ENCODE assay signal across 16 cellular contexts in the genomic region with DNA sequence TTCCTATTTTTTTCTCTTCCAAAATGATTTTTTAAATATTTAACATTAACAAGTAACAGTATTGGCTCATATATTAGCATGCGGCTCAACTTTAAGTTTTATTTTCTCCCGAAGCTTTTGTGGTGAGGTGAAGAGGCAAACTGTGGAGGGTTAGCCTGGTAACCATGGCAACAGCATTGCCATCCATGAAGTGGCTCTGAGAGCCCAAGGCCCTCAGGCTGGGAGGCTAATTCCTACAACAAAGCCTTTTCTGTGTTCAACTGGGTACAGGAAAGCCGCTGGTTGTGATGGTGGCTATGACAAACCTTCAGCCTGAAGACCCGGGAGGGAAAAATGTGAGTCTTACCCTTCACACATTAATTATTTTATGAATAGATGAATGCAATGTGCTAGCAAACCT. TPM values are rescaled to one million over a fixed set of nuclear protein-coding genes. Genes with fewer than 3 reads are reported as not detected.
DNase-seq lines count a peak whose midpoint lies in the region; ATAC-seq and TF ChIP-seq lines count a peak whose summit lies in the region.
"Had no signal": no experiment of that assay in that cellular context is flagged by ENCODE, and none has a peak within 500 bp of the region (broad histone marks: within the 10 kb centered on the region; RNA-seq: fewer than 3 reads in every experiment).

No MANE protein-coding gene starts in this region.

- ATAC-seq in GM19351 (IDR thresholded peaks at IDR 0.05; ENCODE audit: unreplicated experiment) (no peak), gastrocnemius medialis (no peak)

- H3K27ac ChIP-seq in endodermal cell (ENCODE audit: low read depth, low read length) (peak overlapping the region; percentile 86), gastrocnemius medialis (no peak overlapping the region)
- H3K27ac ChIP-seq: skin epidermis had no signal

- H3K36me3 ChIP-seq in endodermal cell (ENCODE audit: control insufficient read depth, insufficient read depth, low read length) (no peaks in the 10 kb centered on the region), gastrocnemius medialis (no peaks in the 10 kb centered on the region)

- in situ Hi-C loops in gastrocnemius medialis (cut with MboI; ENCODE audit: low sequenced_read_pairs in 4 of 4): no loop called here

- H3K9ac ChIP-seq in endodermal cell (ENCODE audit: extremely low read depth, low read length, poor library complexity, severe bottlenecking): no peak overlapping the region

- H3K36me3 Mint-ChIP-seq in endodermal cell (ENCODE audit: low read depth): peaks cover 5% of the 10 kb centered on the region
- H3K36me3 Mint-ChIP-seq: naive B cell had no signal

- intact Hi-C loops in gastrocnemius medialis (cut with DNase I; ENCODE audit: low total_unique reads): no loop called here

- no peak overlapping the region for H3K4me3 Mint-ChIP-seq in endodermal cell
- H3K4me3 Mint-ChIP-seq: activated CD4-positive, alpha-beta memory T cell treated with anti-CD3 and anti-CD28 coated beads, Interleukin-2, amount 10 ng/mL, durations not matched to agents 7 days and 5 days; naive B cell had no signal

- H3K4me1 Mint-ChIP-seq in endodermal cell: no peaks in the 10 kb centered on the region
- H3K4me1 Mint-ChIP-seq: activated CD4-positive, alpha-beta memory T cell treated with anti-CD3 and anti-CD28 coated beads, Interleukin-2, amount 10 ng/mL, durations not matched to agents 7 days and 5 days; naive B cell had no signal

- H3K9me3 Mint-ChIP-seq in endodermal cell: peaks cover 19% of the 10 kb centered on the region
- H3K9me3 Mint-ChIP-seq: activated CD4-positive, alpha-beta memory T cell treated with anti-CD3 and anti-CD28 coated beads, Interleukin-2, amount 10 ng/mL, durations not matched to agents 7 days and 5 days had no signal

- H3K27ac Mint-ChIP-seq in endodermal cell: no peak overlapping the region
- H3K27ac Mint-ChIP-seq: activated CD4-positive, alpha-beta memory T cell treated with anti-CD3 and anti-CD28 coated beads, Interleukin-2, amount 10 ng/mL, durations not matched to agents 7 days and 5 days; naive B cell had no signal

- no peak overlapping the region for H3K4me3 ChIP-seq in endodermal cell (ENCODE audit: low read length)
- H3K4me3 ChIP-seq in gastrocnemius medialis: no peak overlapping the region
- H3K4me3 ChIP-seq: skin epidermis had no signal

- peaks cover 9% of the 10 kb centered on the region for H3K9me3 ChIP-seq in endodermal cell (ENCODE audit: control insufficient read depth, low read length)
- no peaks in the 10 kb centered on the region for H3K9me3 ChIP-seq in gastrocnemius medialis

- TF ChIP-seq POLR2A in gastrocnemius medialis (IDR thresholded peaks at IDR 0.05): no peak

- H3K27me3 Mint-ChIP-seq in endodermal cell (ENCODE audit: insufficient read depth): no peaks in the 10 kb centered on the region
- H3K27me3 Mint-ChIP-seq: activated CD4-positive, alpha-beta memory T cell treated with anti-CD3 and anti-CD28 coated beads, Interleukin-2, amount 10 ng/mL, durations not matched to agents 7 days and 5 days had no signal

- DNase-seq in M059J (ENCODE audit: low read depth): peak; percentile 50
- DNase-seq in NCI-H2196 (lab: John Stamatoyannopoulos, UW; ENCODE audit: unreplicated experiment): peak; percentile 76
- DNase-seq in endodermal cell: no peak
- peak; percentile 67 for DNase-seq in pons (ENCODE audit: low spot score)
- DNase-seq in gastrocnemius medialis: no peak
- DNase-seq in activated T-cell treated with anti-CD3 and anti-CD28 coated beads, Interleukin-2, amount 50 U/mL, for 48 hours: no peak
- DNase-seq: activated CD4-positive, alpha-beta memory T cell treated with anti-CD3 and anti-CD28 coated beads, Interleukin-2, amount 10 ng/mL, durations not matched to agents 7 days and 5 days; activated gamma-delta T cell; effector CD8-positive, alpha-beta T cell; foreskin fibroblast; GF-D8; naive B cell; NCI-H2081; T1000 had no signal

- H3K27me3 ChIP-seq in endodermal cell (ENCODE audit: control insufficient read depth, insufficient read depth, low read length, poor library complexity, severe bottlenecking) (no peaks in the 10 kb centered on the region), gastrocnemius medialis (no peaks in the 10 kb centered on the region)

- no peaks in the 10 kb centered on the region for H3K4me1 ChIP-seq in endodermal cell (ENCODE audit: control insufficient read depth, insufficient read depth, low read length)
- H3K4me1 ChIP-seq in gastrocnemius medialis: no peaks in the 10 kb centered on the region

- no peak for TF ChIP-seq CTCF in endodermal cell (conservative IDR thresholded peaks at IDR 0.05)
- no peak for TF ChIP-seq CTCF in gastrocnemius medialis (IDR thresholded peaks at IDR 0.05 in 4 of 5, conservative IDR thresholded peaks at IDR 0.05 in 1 of 5)

- WGBS in endodermal cell (ENCODE audit: insufficient coverage in 1 of 2, insufficient read length in 1 of 2), 2 experiments: 79% methylated on average over 4 of the region's 4 CpGs; no CpG with 5 or more reads in 1 of the 2 experiments

RNA-seq across cellular contexts. Expression of gene B3GALT5, which starts 56.6 kb away (rescaled TPM):
- total RNA-seq in M059J (2014; rRNA removed; shearing (Covaris generic)): 1.3 and 1.8 TPM in 2 replicates
- total RNA-seq in endodermal cell (1 to 10 TPM; 2.5 to 6.1 TPM), gastrocnemius medialis (1 to 10 TPM in 1 of 4 donors, under 1 TPM in 1, not detected in 2; 0.02 to 1.3 TPM)
- 1.2 TPM for polyA plus RNA-seq in endodermal cell (2013, experiment 1 of 2)
- 1.0 TPM for polyA plus RNA-seq in endodermal cell (2013, experiment 2 of 2)
- total RNA-seq: activated CD4-positive, alpha-beta memory T cell treated with anti-CD3 and anti-CD28 coated beads, Interleukin-2, amount 10 ng/mL, durations not matched to agents 7 days and 5 days had no signal

Comparison
In these comparisons a context has a peak if more than half of its experiments do, and no peak if none do; other contexts are left out.
1. DNase-seq: peak in M059J (single experiment), NCI-H2196 (single experiment) and pons (single experiment); none in endodermal cell (single experiment), gastrocnemius medialis (0 of 2) and activated T-cell treated with anti-CD3 and anti-CD28 coated beads, Interleukin-2, amount 50 U/mL, for 48 hours (0 of 2).